Comparison of ENCODE assay signal across 10 cellular contexts in the genomic region with DNA sequence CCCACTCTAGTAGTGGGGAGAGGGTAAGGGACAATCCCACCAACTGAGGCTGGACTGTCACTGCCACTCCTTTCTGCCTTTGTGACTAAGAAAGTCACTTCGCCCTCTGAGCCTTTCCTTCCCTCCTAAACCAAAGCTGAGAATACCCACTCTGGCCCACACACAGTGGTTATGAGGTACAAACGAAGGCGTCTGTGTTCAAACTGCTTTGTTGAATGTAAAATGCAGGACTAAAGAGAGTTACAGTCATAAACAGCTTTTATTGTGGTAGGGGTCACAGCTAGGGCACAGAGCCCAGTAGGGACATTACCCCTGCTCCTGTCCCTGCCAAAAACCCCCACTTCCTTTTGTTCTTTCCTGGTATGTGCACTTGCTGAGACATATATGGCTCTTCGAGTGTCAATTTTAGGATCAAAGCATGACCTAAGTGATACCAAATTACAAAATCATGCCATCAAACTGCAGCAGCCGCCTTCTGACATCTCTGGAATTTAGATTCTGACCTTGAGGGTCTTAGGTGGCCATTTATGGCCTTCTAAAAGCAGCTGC. TPM values are rescaled to one million over a fixed set of nuclear protein-coding genes. Genes with fewer than 3 reads are reported as not detected.
DNase-seq lines count a peak whose midpoint lies in the region; ATAC-seq and TF ChIP-seq lines count a peak whose summit lies in the region.
"Had no signal": no experiment of that assay in that cellular context is flagged by ENCODE, and none has a peak within 500 bp of the region (broad histone marks: within the 10 kb centered on the region; RNA-seq: fewer than 3 reads in every experiment).

No MANE protein-coding gene starts in this region.

- H4K5ac ChIP-seq in H9 (ENCODE audit: insufficient read length, low read depth, low read length), result peak overlapping the region; percentile 83

- H3K27me3 Mint-ChIP-seq in Calu3 (ENCODE audit: unreplicated experiment) (no peaks in the 10 kb centered on the region), H9 (ENCODE audit: low read depth) (no peaks in the 10 kb centered on the region), nephron progenitor cell (ENCODE audit: low read depth, poor library complexity) (no peaks in the 10 kb centered on the region)

- H3K36me3 Mint-ChIP-seq in Calu3 (ENCODE audit: insufficient read depth, unreplicated experiment) (peaks cover 17% of the 10 kb centered on the region), H9 (ENCODE audit: insufficient read depth in 1 of 3, low read depth in 3 of 3) (no peaks in the 10 kb centered on the region), nephron progenitor cell (ENCODE audit: low read depth) (peaks cover 23% of the 10 kb centered on the region)

- H2BK20ac ChIP-seq in H9 (ENCODE audit: low read depth, low read length, poor library complexity, severe bottlenecking), result no peak overlapping the region

- H3K79me1 ChIP-seq in H9 (ENCODE audit: insufficient read depth, low read depth, low read length, poor library complexity, severe bottlenecking), result no peaks in the 10 kb centered on the region

- H3K79me2 ChIP-seq in H9 (ENCODE audit: insufficient read depth, low read length), result peaks cover 4% of the 10 kb centered on the region; the same call in 1 of the 2 replicates

- no peaks in the 10 kb centered on the region for H4K20me1 ChIP-seq in H9 (ENCODE audit: control insufficient read depth, insufficient read depth, insufficient read length)

- no peak overlapping the region for H3K56ac ChIP-seq in H9 (ENCODE audit: insufficient read length, low read depth, low read length)

- no peak overlapping the region for H2BK12ac ChIP-seq in H9 (ENCODE audit: insufficient read length, low read depth, low read length)

- no peak overlapping the region for H2BK15ac ChIP-seq in H9 (ENCODE audit: low read depth, low read length)

- WGBS in H9 (ENCODE audit: extremely low coverage, insufficient read length, low lambda C conversion rate), result no CpG with 5 or more reads among the region's 5 CpGs
- 59 to 65% methylated on average over 5 of the region's 5 CpGs for WGBS in body of pancreas, 2 donors

- H3T11ph ChIP-seq in H9 (ENCODE audit: low read length), result no peak overlapping the region

- no peak overlapping the region for H3K4me2 ChIP-seq in H9 (ENCODE audit: insufficient read depth, insufficient read length, low read length)

- H3K4ac ChIP-seq in H9 (ENCODE audit: low read depth, low read length), result no peak overlapping the region

- H3K27ac ChIP-seq in H9 (ENCODE audit: insufficient read length, low read depth, low read length) (peak overlapping the region; percentile 23), body of pancreas (peak overlapping the region; percentile 36 to 69 (median 51)), uterus (peak overlapping the region in 1 of 2 donors; percentile 68)

- no peak overlapping the region for H3K23ac ChIP-seq in H9 (ENCODE audit: insufficient read length, low read depth, low read length)

- no peaks in the 10 kb centered on the region for H3K23me2 ChIP-seq in H9 (ENCODE audit: insufficient read length, low read depth, low read length, poor library complexity, severe bottlenecking)

- H2AFZ ChIP-seq in H9 (ENCODE audit: low read length), result no peak overlapping the region

- no peak for TF ChIP-seq CTCF in Calu3 (IDR thresholded peaks at IDR 0.05; ENCODE audit: unreplicated experiment)
- no peak for TF ChIP-seq CTCF in H9 (conservative IDR thresholded peaks at IDR 0.05)
- TF ChIP-seq CTCF in body of pancreas (IDR thresholded peaks at IDR 0.05), result no peak
- TF ChIP-seq CTCF in nephron progenitor cell (IDR thresholded peaks at IDR 0.05), result no peak
- TF ChIP-seq CTCF in uterus (IDR thresholded peaks at IDR 0.05), result no peak

- peaks cover 5% of the 10 kb centered on the region for H3K4me1 ChIP-seq in H9 (ENCODE audit: insufficient read depth, low read length)
- peaks cover 47% of the 10 kb centered on the region for H3K4me1 ChIP-seq in body of pancreas
- H3K4me1 ChIP-seq in uterus, result peaks cover 13 to 16% of the 10 kb centered on the region in 2 donors

- H3K4me3 ChIP-seq in body of pancreas, result no peak overlapping the region
- H3K4me3 ChIP-seq in uterus, result no peak overlapping the region

- no peak overlapping the region for H2BK120ac ChIP-seq in H9 (ENCODE audit: low read depth, low read length, poor library complexity, severe bottlenecking)

- H3K18ac ChIP-seq in H9 (ENCODE audit: insufficient read length, low read depth, low read length), result peak overlapping the region; percentile 52

- H3K4me1 Mint-ChIP-seq in Calu3 (ENCODE audit: low read depth, unreplicated experiment) (peaks cover 72% of the 10 kb centered on the region), H9 (peaks cover 33 to 34% of the 10 kb centered on the region in 2 experiments), nephron progenitor cell (peaks cover 73% of the 10 kb centered on the region)

- intact Hi-C loops in Calu3 (cut with micrococcal nuclease; ENCODE audit: unreplicated experiment), result no loop called here
- intact Hi-C loops in body of pancreas (cut with DNase I), result no loop called here
- intact Hi-C loops in uterus (cut with DNase I; ENCODE audit: low total_unique reads), result no loop called here

- no peaks in the 10 kb centered on the region for H3K36me3 ChIP-seq in body of pancreas (replicated peaks in 1 of 2; ENCODE audit: insufficient read depth in 1 of 2, low read depth in 2 of 2)
- no peaks in the 10 kb centered on the region for H3K36me3 ChIP-seq in uterus

- H3K27me3 ChIP-seq in H9 (ENCODE audit: insufficient read depth, low read length) (no peaks in the 10 kb centered on the region), body of pancreas (no peaks in the 10 kb centered on the region), uterus (no peaks in the 10 kb centered on the region)

- H3K27ac Mint-ChIP-seq in Calu3 (ENCODE audit: unreplicated experiment) (peak overlapping the region; percentile 80), H9 (peak overlapping the region; percentile 43 to 80 (median 76); a peak in 5 of 7 replicates), nephron progenitor cell (peak overlapping the region; percentile 95)

- H3K4me3 Mint-ChIP-seq in Calu3 (ENCODE audit: low read depth, unreplicated experiment) (peak overlapping the region; percentile 6), H9 (no peak overlapping the region), nephron progenitor cell (peak overlapping the region; percentile 48)

- no TSS peak for BruUV-seq in Calu3 (replicated peaks; lab: Mats Ljungman, UMichigan)

- H3K14ac ChIP-seq in H9 (ENCODE audit: insufficient read depth, low read length), result no peak overlapping the region

- CTCF ChIA-PET in Calu3 (lab: Charles Lee), result no interaction called here

- no peak overlapping the region for H4K8ac ChIP-seq in H9 (replicated peaks; ENCODE audit: insufficient read length, low read depth, low read length)

- H4K91ac ChIP-seq in H9 (ENCODE audit: insufficient read length, low read depth, low read length), result peak overlapping the region; percentile 26

- no peak overlapping the region for H2AK5ac ChIP-seq in H9 (ENCODE audit: insufficient read length, low read length)

- no peak overlapping the region for H2BK5ac ChIP-seq in H9 (ENCODE audit: insufficient read length, low read length)

- H3K9ac ChIP-seq in H9 (ENCODE audit: extremely low read depth, insufficient read length, low read length), result no peak overlapping the region

- TF ChIP-seq POLR2A in body of pancreas (IDR thresholded peaks at IDR 0.05), result no peak
- no peak for TF ChIP-seq POLR2A in uterus (IDR thresholded peaks at IDR 0.05)

- DNase-seq in Calu3, result no peak
- no peak for DNase-seq in H9
- no peak for DNase-seq in body of pancreas
- no peak for DNase-seq in nephron progenitor cell
- DNase-seq in NCI-H446 treated with DMSO at 0.1 percent for 48 hours (lab: John Stamatoyannopoulos, UW), result no peak
- DNase-seq in stimulated activated CD4-positive, alpha-beta T cell treated with anti-CD3 and anti-CD28 coated beads, Interleukin-4, amount 100 ng/mL, for 24 hours, result no peak
- no peak for DNase-seq in uterus
- DNase-seq in mucosa of gallbladder (ENCODE audit: low spot score), result no peak
- DNase-seq: cortex of kidney, RPMI8226 had no signal

- H3K9me3 Mint-ChIP-seq in Calu3 (ENCODE audit: low read depth, unreplicated experiment) (no peaks in the 10 kb centered on the region), H9 (no peaks in the 10 kb centered on the region), nephron progenitor cell (no peaks in the 10 kb centered on the region)

- H3K9me3 ChIP-seq in H9 (ENCODE audit: control insufficient read depth, low read depth, low read length), result no peaks in the 10 kb centered on the region
- H3K9me3 ChIP-seq in body of pancreas, result no peaks in the 10 kb centered on the region
- H3K9me3 ChIP-seq in uterus, result no peaks in the 10 kb centered on the region

- ATAC-seq in body of pancreas, result no peak

RNA-seq across cellular contexts. Expression of gene CTDSPL, which starts 45.1 kb away (rescaled TPM):
- total RNA-seq in Calu3 (2022) (55.2 and 81.9 TPM in 2 replicates), H9 (2021) (20.8 and 21.3 TPM in 2 replicates), body of pancreas (10 to 100 TPM; 23.6 to 25.4 TPM), uterus (10 to 100 TPM in 3 of 4 donors, 1 to 10 TPM in 1; 6.4 to 55.9 (median 28.7) TPM), mucosa of gallbladder (176 TPM)

Comparison
In these comparisons a context has a peak if more than half of its experiments do, and no peak if none do; other contexts are left out.
1. H3K4me3 Mint-ChIP-seq: peak in Calu3 (single experiment) and nephron progenitor cell (single experiment); none in H9 (0 of 2).
2. Peak in every context shown above with its lines, with median percentiles within 50 percentile points of each other: H3K27ac Mint-ChIP-seq.